Comparison of ENCODE assay signal across 2 cellular contexts in the genomic region with DNA sequence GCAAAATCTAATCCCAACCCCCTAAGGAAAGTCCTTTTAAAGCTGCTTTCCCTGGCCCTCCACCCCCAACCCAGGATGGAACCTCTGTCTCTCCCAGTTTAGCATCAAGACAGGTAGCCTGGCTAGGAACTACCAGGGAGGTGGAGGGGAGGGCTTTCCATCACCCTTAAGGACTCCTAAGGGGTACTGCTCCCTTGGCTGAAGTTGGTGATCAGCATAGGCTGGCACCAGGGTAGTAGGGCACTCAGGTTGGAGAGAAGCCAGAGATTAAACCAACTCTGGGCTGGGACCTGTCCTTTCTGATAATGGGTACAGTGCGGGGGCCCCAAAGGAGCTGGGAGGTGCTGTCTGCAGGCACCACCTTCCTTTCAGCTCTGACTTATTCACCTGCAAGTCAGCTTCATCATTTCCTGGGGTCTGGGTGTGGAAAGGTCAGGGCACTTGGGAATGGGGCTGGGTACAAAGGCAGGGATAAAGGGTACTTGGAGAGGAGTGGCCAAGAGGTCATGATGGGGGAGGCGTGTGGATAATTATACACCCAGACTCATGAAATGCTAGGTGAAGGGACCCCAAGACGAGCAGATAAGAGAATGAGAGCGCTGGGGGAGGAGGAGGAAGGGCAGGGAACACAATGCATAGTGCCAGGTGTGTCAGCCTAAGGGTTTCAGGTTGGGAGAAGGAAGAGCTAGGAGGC.
TF ChIP-seq lines count a peak whose summit lies in the region.

No MANE protein-coding gene starts in this region.

TF ChIP-seq in IMR-90, 13 proteins besides CTCF, POLR2A, EP300 and RAD21:
- TF ChIP-seq NFE2L2 (IDR thresholded peaks at IDR 0.05; ENCODE audit: low read depth, low read length) (no peak), CHD1 (IDR thresholded peaks at IDR 0.05; ENCODE audit: low read depth, low read length) (no peak), RCOR1 (IDR thresholded peaks at IDR 0.05; ENCODE audit: insufficient replicate concordance, low read length) (no peak), BHLHE40 (IDR thresholded peaks at IDR 0.05; ENCODE audit: low read depth, low read length) (no peak), MXI1 (IDR thresholded peaks at IDR 0.05; ENCODE audit: borderline replicate concordance, low read depth, low read length) (no peak)
- TF ChIP-seq, protein P1, sequence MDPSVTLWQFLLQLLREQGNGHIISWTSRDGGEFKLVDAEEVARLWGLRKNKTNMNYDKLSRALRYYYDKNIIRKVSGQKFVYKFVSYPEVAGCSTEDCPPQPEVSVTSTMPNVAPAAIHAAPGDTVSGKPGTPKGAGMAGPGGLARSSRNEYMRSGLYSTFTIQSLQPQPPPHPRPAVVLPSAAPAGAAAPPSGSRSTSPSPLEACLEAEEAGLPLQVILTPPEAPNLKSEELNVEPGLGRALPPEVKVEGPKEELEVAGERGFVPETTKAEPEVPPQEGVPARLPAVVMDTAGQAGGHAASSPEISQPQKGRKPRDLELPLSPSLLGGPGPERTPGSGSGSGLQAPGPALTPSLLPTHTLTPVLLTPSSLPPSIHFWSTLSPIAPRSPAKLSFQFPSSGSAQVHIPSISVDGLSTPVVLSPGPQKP (IDR thresholded peaks at IDR 0.05; ENCODE audit: borderline replicate concordance, low read depth, low read length) = no peak
TF ChIP-seq in IMR-90: peak in this region for 0.

TF ChIP-seq in HepG2, 621 proteins besides CTCF, POLR2A, EP300 and RAD21:
- TF ChIP-seq NR2C2 (CRISPR knock-in tag; IDR thresholded peaks at IDR 0.05; ENCODE audit: borderline replicate concordance) (0 out of 2 replicates have a peak, but pooled peaks have one; percentile 11), NR2F6 (IDR thresholded peaks at IDR 0.05) (0 out of 2 replicates have a peak, but pooled peaks have one; percentile 9), NR2F6 (CRISPR knock-in tag; IDR thresholded peaks at IDR 0.05) (no peak), PHF21A (CRISPR knock-in tag; IDR thresholded peaks at IDR 0.05) (no peak)
